ENCODE assay signal across 9 cellular contexts in the genomic region with DNA sequence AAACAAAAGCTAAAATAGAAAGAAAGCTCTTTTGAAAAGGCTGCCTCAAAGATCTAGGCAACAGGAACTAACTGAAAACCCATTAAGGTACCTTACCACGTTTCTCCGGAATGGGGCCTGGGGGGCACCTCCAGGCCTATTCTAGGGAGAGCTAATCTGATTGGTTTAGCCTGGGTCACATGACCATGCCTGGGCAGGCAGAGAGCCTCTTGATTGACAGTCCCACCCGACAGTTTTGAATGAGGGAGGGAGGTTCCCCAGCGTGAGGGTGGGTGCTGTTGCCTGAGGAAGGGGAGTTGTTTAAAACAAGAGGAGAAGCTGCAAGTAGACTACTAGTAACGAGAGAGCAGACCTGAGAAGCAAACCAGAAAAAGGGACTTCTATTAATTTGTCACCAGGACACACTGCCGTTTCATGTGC.
DNase-seq lines count a peak whose midpoint lies in the region; ATAC-seq and TF ChIP-seq lines count a peak whose summit lies in the region.
"Had no signal": no experiment of that assay in that cellular context is flagged by ENCODE, and none has a peak within 500 bp of the region (broad histone marks: within the 10 kb centered on the region; RNA-seq: fewer than 3 reads in every experiment).

No MANE protein-coding gene starts in this region.

- H3K4me1 ChIP-seq in iPS DF 6.9 (ENCODE audit: control insufficient read depth, insufficient read depth, low read length): no peaks in the 10 kb centered on the region

- no peaks in the 10 kb centered on the region for H3K9me3 ChIP-seq in iPS DF 6.9 (ENCODE audit: control insufficient read depth, insufficient read depth, low read length)

- H3K27ac ChIP-seq in iPS DF 6.9 (ENCODE audit: low read length): no peak overlapping the region
- H3K27ac ChIP-seq: skin epidermis had no signal

- H3K36me3 ChIP-seq in iPS DF 6.9 (ENCODE audit: control insufficient read depth, insufficient read depth, low read length): no peaks in the 10 kb centered on the region

- ATAC-seq in GM21528 (IDR thresholded peaks at IDR 0.05; ENCODE audit: low FRiP score, unreplicated experiment) (no peak), HG02840 (IDR thresholded peaks at IDR 0.05; ENCODE audit: low FRiP score, unreplicated experiment) (no peak)

- no peak overlapping the region for H3K27ac Mint-ChIP-seq in progenitor cell of endocrine pancreas

- DNase-seq in AG08395 (ENCODE audit: low spot score): peak; percentile 75
- DNase-seq in GM12864 (ENCODE audit: low read depth): peak; percentile 33
- peak; percentile 58 for DNase-seq in NCI-H82 treated with DMSO at 0.1 percent for 48 hours (lab: John Stamatoyannopoulos, UW; ENCODE audit: unreplicated experiment)
- peak; percentile 84 for DNase-seq in iPS DF 6.9 (ENCODE audit: low read depth, low spot score)
- no peak for DNase-seq in DMS114 treated with DMSO at 0.1 percent for 48 hours (lab: John Stamatoyannopoulos, UW; ENCODE audit: unreplicated experiment)
- no peak for DNase-seq in progenitor cell of endocrine pancreas (ENCODE audit: low spot score, unreplicated experiment)

- no peaks in the 10 kb centered on the region for H3K4me1 Mint-ChIP-seq in progenitor cell of endocrine pancreas (ENCODE audit: low read depth)

- no CpG with 5 or more reads among the region's 6 CpGs for WGBS in iPS DF 6.9 (ENCODE audit: insufficient coverage, insufficient read length)

- TF ChIP-seq CTCF in GM12864 (IDR thresholded peaks at IDR 0.05; ENCODE audit: low read depth, low read length, missing control alignments): no peak
- TF ChIP-seq CTCF in progenitor cell of endocrine pancreas (IDR thresholded peaks at IDR 0.05; ENCODE audit: unreplicated experiment): no peak

- no peaks in the 10 kb centered on the region for H3K27me3 Mint-ChIP-seq in progenitor cell of endocrine pancreas

- H3K4me3 Mint-ChIP-seq in progenitor cell of endocrine pancreas (ENCODE audit: low read depth): no peak overlapping the region

- H3K9me3 Mint-ChIP-seq in progenitor cell of endocrine pancreas (ENCODE audit: low read depth): no peaks in the 10 kb centered on the region

- H3K27me3 ChIP-seq in iPS DF 6.9 (ENCODE audit: control insufficient read depth, insufficient read depth, low read length): no peaks in the 10 kb centered on the region

- H3K4me3 ChIP-seq in GM12864 (ENCODE audit: low read depth, low read length) (no peak overlapping the region), iPS DF 6.9 (ENCODE audit: low read length) (no peak overlapping the region)
- H3K4me3 ChIP-seq: skin epidermis had no signal

- no peaks in the 10 kb centered on the region for H3K36me3 Mint-ChIP-seq in progenitor cell of endocrine pancreas (ENCODE audit: insufficient read depth)

Comparison
In these comparisons a context has a peak if more than half of its experiments do, and no peak if none do; other contexts are left out.
1. DNase-seq: peak in AG08395 (single experiment), GM12864 (single experiment), NCI-H82 treated with DMSO at 0.1 percent for 48 hours (single experiment) and iPS DF 6.9 (single experiment); none in DMS114 treated with DMSO at 0.1 percent for 48 hours (single experiment) and progenitor cell of endocrine pancreas (single experiment).